Comparison of ENCODE assay signal across 8 cellular contexts in the genomic region with DNA sequence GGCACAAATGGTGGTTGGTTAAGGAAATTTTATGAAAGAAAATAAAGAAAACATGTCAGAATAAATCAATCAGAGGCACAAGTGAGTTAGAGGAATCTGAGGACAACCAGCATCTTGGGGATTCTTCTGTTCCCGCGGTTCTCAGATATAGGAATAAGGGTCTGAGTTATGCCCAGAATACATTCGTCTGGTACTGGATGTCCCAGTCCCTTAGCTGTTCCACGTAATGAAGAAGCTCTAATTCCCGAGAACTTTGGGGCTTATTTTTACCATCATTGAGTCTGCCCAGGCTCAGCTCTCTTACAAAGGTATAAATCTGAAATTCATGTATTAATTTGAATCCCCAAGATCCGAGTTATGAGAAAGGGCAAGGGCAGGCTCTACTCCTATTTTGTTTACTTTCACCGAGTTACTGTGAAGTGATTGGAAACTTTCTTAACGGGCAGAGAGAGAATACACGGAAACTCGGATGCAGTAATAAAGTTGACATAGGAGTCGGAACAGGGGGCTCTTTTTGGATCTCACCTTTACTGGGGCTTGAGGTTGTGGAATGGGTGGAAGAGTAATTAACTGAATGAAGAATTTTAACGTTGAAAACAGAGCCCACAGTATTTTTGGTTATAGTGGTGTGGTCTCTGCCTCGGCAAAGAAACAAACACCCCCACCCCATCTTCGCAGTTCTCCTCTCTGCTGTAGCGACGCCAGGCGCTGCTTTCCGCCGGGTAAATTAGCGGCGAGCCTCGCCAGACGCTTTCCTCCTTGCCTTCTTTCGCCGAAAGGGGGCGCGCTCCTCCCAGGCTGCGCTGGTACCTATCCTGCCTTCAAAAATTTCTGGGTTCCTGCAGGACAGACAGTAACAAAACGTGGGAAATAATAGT. TPM values are rescaled to one million over a fixed set of nuclear protein-coding genes. Genes with fewer than 3 reads are reported as not detected.
DNase-seq lines count a peak whose midpoint lies in the region; ATAC-seq and TF ChIP-seq lines count a peak whose summit lies in the region.

No MANE protein-coding gene starts in this region.

- TF ChIP-seq CTCF in GM12872 (IDR thresholded peaks at IDR 0.05; ENCODE audit: insufficient read depth, low read depth, low read length) (peak; percentile 60), WTC11 (IDR thresholded peaks at IDR 0.05) (peak; percentile 90), heart right ventricle (IDR thresholded peaks at IDR 0.05) (peak; percentile 49 to 72 (median 69))

- H3K27me3 ChIP-seq in heart right ventricle (peaks cover 0 to 79% (median 16%) of the 10 kb centered on the region in 7 donors), skeletal muscle tissue (ENCODE audit: control insufficient read depth in 3 of 3, insufficient read depth in 3 of 3, low read length in 3 of 3) (peaks cover 0 to 5% (median 0%) of the 10 kb centered on the region in 3 donors)

- POLR2A ChIA-PET in WTC11 (lab: Charles Lee) = no interaction called here

- no peaks in the 10 kb centered on the region for H3K36me3 Mint-ChIP-seq in WTC11

- peaks cover 0 to 13% (median 0%) of the 10 kb centered on the region in 9 donors for H3K36me3 ChIP-seq in heart right ventricle
- H3K36me3 ChIP-seq in skeletal muscle tissue (ENCODE audit: control insufficient read depth in 3 of 3, insufficient read depth in 3 of 3, low read length in 3 of 3) = peaks cover 0 to 17% (median 3%) of the 10 kb centered on the region in 3 donors

- H3K9ac ChIP-seq in skeletal muscle tissue (ENCODE audit: low read depth in 1 of 3, low read length in 3 of 3) = peak overlapping the region in 2 of 3 donors; percentile 40 to 65

- intact Hi-C loops in heart right ventricle (cut with DNase I) = loop anchor here in 5 of 10 donors (5.0 to 10.0 kb wide), 6 partner anchors 61 to 656 kb away; no protein-coding TSS in a partner anchor

- WGBS in heart right ventricle, 2 donors = 26 to 30% methylated on average over 29 of the region's 29 CpGs

- H3K9me3 ChIP-seq in heart right ventricle (no peaks in the 10 kb centered on the region), skeletal muscle tissue (ENCODE audit: control insufficient read depth in 3 of 3, low read length in 3 of 3) (no peaks in the 10 kb centered on the region)

- H3K4me1 ChIP-seq in heart right ventricle (peaks cover 0 to 77% (median 35%) of the 10 kb centered on the region in 9 donors), skeletal muscle tissue (ENCODE audit: control insufficient read depth in 3 of 3, insufficient read depth in 3 of 3, low read length in 3 of 3) (peaks cover 26 to 54% (median 52%) of the 10 kb centered on the region in 3 donors)

- peak; percentile 85 for DNase-seq in WTC11 (ENCODE audit: low spot score)
- peak; percentile 56 to 74 for DNase-seq in heart right ventricle
- DNase-seq in NCI-H446 (lab: John Stamatoyannopoulos, UW) = no peak

- CTCF ChIA-PET in WTC11 (lab: Charles Lee) = interaction anchor here (0.9 to 1.0 kb wide), 2 partner anchors 11 to 296 kb away, joined by 3 read pairs; no protein-coding TSS in a partner anchor

- no peak overlapping the region for H3K27ac Mint-ChIP-seq in WTC11

- H3K27ac ChIP-seq in heart right ventricle = peak overlapping the region in 5 of 10 donors; percentile 4 to 98 (median 17)
- H3K27ac ChIP-seq in skeletal muscle tissue (ENCODE audit: low read depth, low read length) = peak overlapping the region; percentile 92

- H3K4me1 Mint-ChIP-seq in WTC11 = peaks cover 42% of the 10 kb centered on the region

- ATAC-seq in WTC11 (peak; percentile 78), heart right ventricle (peak in 7 of 8 donors; percentile 31 to 73 (median 62)), GM21737 (IDR thresholded peaks at IDR 0.05; ENCODE audit: unreplicated experiment) (no peak), HG03439 (IDR thresholded peaks at IDR 0.05; ENCODE audit: unreplicated experiment) (no peak), GM19467 (IDR thresholded peaks at IDR 0.05; ENCODE audit: unreplicated experiment) (no peak)

- H3K4me3 ChIP-seq in heart right ventricle = peak overlapping the region in 2 of 10 donors; percentile 2 to 9
- H3K4me3 ChIP-seq in skeletal muscle tissue (ENCODE audit: low read length in 3 of 3) = peak overlapping the region; percentile 4 to 41 (median 38)

- H3K27me3 Mint-ChIP-seq in WTC11 (ENCODE audit: low read depth) = peaks cover 88% of the 10 kb centered on the region

- peak overlapping the region; percentile 47 for H3K4me3 Mint-ChIP-seq in WTC11

- no peaks in the 10 kb centered on the region for H3K9me3 Mint-ChIP-seq in WTC11

TF ChIP-seq in WTC11, 78 proteins besides CTCF, POLR2A, EP300 and RAD21:
- TF ChIP-seq, protein P1, sequence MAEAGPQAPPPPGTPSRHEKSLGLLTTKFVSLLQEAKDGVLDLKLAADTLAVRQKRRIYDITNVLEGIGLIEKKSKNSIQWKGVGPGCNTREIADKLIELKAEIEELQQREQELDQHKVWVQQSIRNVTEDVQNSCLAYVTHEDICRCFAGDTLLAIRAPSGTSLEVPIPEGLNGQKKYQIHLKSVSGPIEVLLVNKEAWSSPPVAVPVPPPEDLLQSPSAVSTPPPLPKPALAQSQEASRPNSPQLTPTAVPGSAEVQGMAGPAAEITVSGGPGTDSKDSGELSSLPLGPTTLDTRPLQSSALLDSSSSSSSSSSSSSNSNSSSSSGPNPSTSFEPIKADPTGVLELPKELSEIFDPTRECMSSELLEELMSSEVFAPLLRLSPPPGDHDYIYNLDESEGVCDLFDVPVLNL (CRISPR knock-in tag; IDR thresholded peaks at IDR 0.05; ENCODE audit: borderline replicate concordance, low read depth) = no peak
- TF ChIP-seq, protein P2, sequence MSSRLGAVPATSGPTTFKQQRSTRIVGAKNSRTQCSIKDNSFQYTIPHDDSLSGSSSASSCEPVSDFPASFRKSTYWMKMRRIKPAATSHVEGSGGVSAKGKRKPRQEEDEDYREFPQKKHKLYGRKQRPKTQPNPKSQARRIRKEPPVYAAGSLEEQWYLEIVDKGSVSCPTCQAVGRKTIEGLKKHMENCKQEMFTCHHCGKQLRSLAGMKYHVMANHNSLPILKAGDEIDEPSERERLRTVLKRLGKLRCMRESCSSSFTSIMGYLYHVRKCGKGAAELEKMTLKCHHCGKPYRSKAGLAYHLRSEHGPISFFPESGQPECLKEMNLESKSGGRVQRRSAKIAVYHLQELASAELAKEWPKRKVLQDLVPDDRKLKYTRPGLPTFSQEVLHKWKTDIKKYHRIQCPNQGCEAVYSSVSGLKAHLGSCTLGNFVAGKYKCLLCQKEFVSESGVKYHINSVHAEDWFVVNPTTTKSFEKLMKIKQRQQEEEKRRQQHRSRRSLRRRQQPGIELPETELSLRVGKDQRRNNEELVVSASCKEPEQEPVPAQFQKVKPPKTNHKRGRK (CRISPR knock-in tag; IDR thresholded peaks at IDR 0.05; ENCODE audit: borderline replicate concordance) = no peak
- TF ChIP-seq ZNF416 (CRISPR knock-in tag; IDR thresholded peaks at IDR 0.05) = no peak

RNA-seq across cellular contexts. Expression of a gene that starts 7.1 kb away (rescaled TPM):
- total RNA-seq in WTC11 (2021) = 0.14 to 0.31 TPM (median 0.14 TPM) in 3 replicates
- 100 to 1,000 TPM in 6 of 10 donors, 10 to 100 TPM in 4; 29.7 to 113 (median 104) TPM for total RNA-seq in heart right ventricle
- polyA plus RNA-seq in heart right ventricle = 10 to 100 TPM; 23.0 to 25.6 TPM
- total RNA-seq in skeletal muscle tissue = 127 TPM

Comparison
In these comparisons a context has a peak if more than half of its experiments do, and no peak if none do; other contexts are left out.
1. ATAC-seq: peak in WTC11 (single experiment) and heart right ventricle (7 of 8); none in GM21737 (single experiment), HG03439 (single experiment) and GM19467 (single experiment).
2. DNase-seq: peak in WTC11 (single experiment) and heart right ventricle (2 of 2); none in NCI-H446 (0 of 2).
3. RNA of a gene that starts 7.1 kb away (total RNA-seq): 127 TPM in skeletal muscle tissue (single experiment) and 29.7 to 113 TPM in heart right ventricle; 0.14 to 0.31 TPM in WTC11; every median in the first group is over 10 times any median in the second.
4. Peak in every context shown above with its lines, with median percentiles within 50 percentile points of each other: CTCF ChIP-seq.